Comparison of ENCODE assay signal across 28 cellular contexts in the genomic region with DNA sequence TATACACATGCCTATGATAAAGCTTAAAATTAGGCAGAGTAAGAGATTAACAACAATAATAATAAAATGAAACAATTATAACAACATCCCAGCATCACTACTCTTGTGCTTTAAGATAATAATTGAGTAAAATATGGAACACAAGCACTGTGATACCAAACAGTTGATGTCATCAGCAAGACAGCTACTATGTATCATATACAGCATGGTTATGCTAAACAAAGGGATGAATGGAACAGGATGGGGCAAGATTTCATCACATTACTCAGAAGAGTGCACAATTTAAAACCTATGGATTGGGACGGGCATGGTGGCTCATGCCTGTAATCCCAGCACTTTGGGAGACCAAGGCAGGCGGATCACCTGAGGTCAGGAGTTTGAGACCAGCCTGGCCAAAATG.
"Had no signal": no experiment of that assay in that cellular context is flagged by ENCODE, and none has a peak within 500 bp of the region (broad histone marks: within the 10 kb centered on the region; RNA-seq: fewer than 3 reads in every experiment).

No MANE protein-coding gene starts in this region.

- H3K27ac Mint-ChIP-seq: stimulated activated effector memory CD8-positive, alpha-beta T cell treated with anti-CD3 and anti-CD28 coated beads, Interleukin-12 subunit alpha, Interleukin-12 subunit beta, amount 100 ng/mL, for 72 hours; stimulated activated memory B cell treated with anti-CD40 and anti-IgM and Interleukin-4, amounts not matched to agents 10 μg/mL and 1 μg/mL and 100 μg/mL, for 72 hours; stimulated activated naive B cell treated with anti-CD40 and anti-IgM and Interleukin-4, amounts not matched to agents 10 μg/mL and 1 μg/mL and 100 μg/mL, for 72 hours; stimulated activated naive CD8-positive, alpha-beta T cell treated with anti-CD3 and anti-CD28 coated beads, Interleukin-15, amount 100 ng/mL, for 72 hours; stimulated activated naive CD8-positive, alpha-beta T cell treated with anti-CD3 and anti-CD28 coated beads, Interleukin-15, Interleukin-2, amounts not matched to agents 100 ng/mL and 50 ng/mL, for 24 hours; type B pancreatic cell had no signal

- H3K4me3 ChIP-seq: stomach, testis, thoracic aorta, thyroid gland, tibial artery, tibial nerve, transverse colon, upper lobe of left lung, upper lobe of right lung, uterus, vagina had no signal

- H3K9me3 ChIP-seq: stomach, testis, thoracic aorta, thyroid gland, tibial artery, tibial nerve, transverse colon, upper lobe of left lung, upper lobe of right lung, uterus, vagina had no signal

- ATAC-seq: stimulated activated effector memory CD8-positive, alpha-beta T cell treated with anti-CD3 and anti-CD28 coated beads, Interleukin-12 subunit alpha, Interleukin-12 subunit beta, amount 100 ng/mL, for 72 hours; stimulated activated memory B cell treated with anti-CD40 and anti-IgM and Interleukin-4, amounts not matched to agents 10 μg/mL and 1 μg/mL and 100 μg/mL, for 72 hours; stimulated activated naive B cell treated with anti-CD40 and anti-IgM and Interleukin-4, amounts not matched to agents 10 μg/mL and 1 μg/mL and 100 μg/mL, for 72 hours; stimulated activated naive CD8-positive, alpha-beta T cell treated with anti-CD3 and anti-CD28 coated beads, Interleukin-15, amount 100 ng/mL, for 72 hours; stimulated activated naive CD8-positive, alpha-beta T cell treated with anti-CD3 and anti-CD28 coated beads, Interleukin-15, Interleukin-2, amounts not matched to agents 100 U/mL and 50 U/mL, for 24 hours; upper lobe of right lung had no signal

- H3K36me3 Mint-ChIP-seq: stimulated activated effector memory CD8-positive, alpha-beta T cell treated with anti-CD3 and anti-CD28 coated beads, Interleukin-12 subunit alpha, Interleukin-12 subunit beta, amount 100 ng/mL, for 72 hours; stimulated activated memory B cell treated with anti-CD40 and anti-IgM and Interleukin-4, amounts not matched to agents 10 μg/mL and 1 μg/mL and 100 μg/mL, for 72 hours; stimulated activated naive B cell treated with anti-CD40 and anti-IgM and Interleukin-4, amounts not matched to agents 10 μg/mL and 1 μg/mL and 100 μg/mL, for 72 hours; type B pancreatic cell had no signal

- H3K27me3 ChIP-seq: stomach, testis, thyroid gland, tibial artery, tibial nerve, transverse colon, upper lobe of left lung, upper lobe of right lung, uterus, vagina had no signal

- H3K9me3 Mint-ChIP-seq: type B pancreatic cell had no signal

- H3K27me3 Mint-ChIP-seq: stimulated activated memory B cell treated with anti-CD40 and anti-IgM and Interleukin-4, amounts not matched to agents 10 μg/mL and 1 μg/mL and 100 μg/mL, for 72 hours; stimulated activated naive B cell treated with anti-CD40 and anti-IgM and Interleukin-4, amounts not matched to agents 10 μg/mL and 1 μg/mL and 100 μg/mL, for 72 hours; stimulated activated naive CD8-positive, alpha-beta T cell treated with anti-CD3 and anti-CD28 coated beads, Interleukin-15, amount 100 ng/mL, for 72 hours; stimulated activated naive CD8-positive, alpha-beta T cell treated with anti-CD3 and anti-CD28 coated beads, Interleukin-15, Interleukin-2, amounts not matched to agents 100 ng/mL and 50 ng/mL, for 24 hours; type B pancreatic cell had no signal

- H3K4me1 Mint-ChIP-seq: stimulated activated effector memory CD8-positive, alpha-beta T cell treated with anti-CD3 and anti-CD28 coated beads, Interleukin-12 subunit alpha, Interleukin-12 subunit beta, amount 100 ng/mL, for 72 hours; stimulated activated memory B cell treated with anti-CD40 and anti-IgM and Interleukin-4, amounts not matched to agents 10 μg/mL and 1 μg/mL and 100 μg/mL, for 72 hours; stimulated activated naive B cell treated with anti-CD40 and anti-IgM and Interleukin-4, amounts not matched to agents 10 μg/mL and 1 μg/mL and 100 μg/mL, for 72 hours; stimulated activated naive CD8-positive, alpha-beta T cell treated with anti-CD3 and anti-CD28 coated beads, Interleukin-15, amount 100 ng/mL, for 72 hours had no signal

- H3K4me3 Mint-ChIP-seq: stimulated activated effector memory CD8-positive, alpha-beta T cell treated with anti-CD3 and anti-CD28 coated beads, Interleukin-12 subunit alpha, Interleukin-12 subunit beta, amount 100 ng/mL, for 72 hours; stimulated activated memory B cell treated with anti-CD40 and anti-IgM and Interleukin-4, amounts not matched to agents 10 μg/mL and 1 μg/mL and 100 μg/mL, for 72 hours; stimulated activated naive B cell treated with anti-CD40 and anti-IgM and Interleukin-4, amounts not matched to agents 10 μg/mL and 1 μg/mL and 100 μg/mL, for 72 hours; stimulated activated naive CD8-positive, alpha-beta T cell treated with anti-CD3 and anti-CD28 coated beads, Interleukin-15, amount 100 ng/mL, for 72 hours; stimulated activated naive CD8-positive, alpha-beta T cell treated with anti-CD3 and anti-CD28 coated beads, Interleukin-15, Interleukin-2, amounts not matched to agents 100 ng/mL and 50 ng/mL, for 24 hours; type B pancreatic cell had no signal

- H3K36me3 ChIP-seq: stomach, thoracic aorta, thyroid gland, tibial artery, tibial nerve, transverse colon, upper lobe of left lung, upper lobe of right lung, uterus, vagina had no signal

- H3K4me1 ChIP-seq: stomach, testis, thyroid gland, tibial artery, tibial nerve, transverse colon, upper lobe of left lung, upper lobe of right lung, uterus, vagina had no signal

- FAIRE-seq: urothelium cell line had no signal

- H3K27ac ChIP-seq: stomach, testis, thoracic aorta, thyroid gland, tibial artery, tibial nerve, transverse colon, upper lobe of left lung, upper lobe of right lung, uterus, vagina had no signal

- DNase-seq: stimulated activated CD4-positive, alpha-beta T cell treated with anti-CD3 and anti-CD28 coated beads, Interleukin-2, amount 100 ng/mL, for 48 hours; stimulated activated CD4-positive, alpha-beta T cell treated with anti-CD3 and anti-CD28 coated beads, Interleukin-4, amount 100 ng/mL, for 1 hour; stimulated activated CD4-positive, alpha-beta T cell treated with anti-CD3 and anti-CD28 coated beads, Interleukin-4, amount 100 ng/mL, for 24 hours; stimulated activated CD4-positive, alpha-beta T cell treated with anti-CD3 and anti-CD28 coated beads, Interleukin-4, amount 100 ng/mL, for 4 hours; stimulated activated CD8-positive, alpha-beta memory T cell treated with anti-CD3 and anti-CD28 coated beads, Interleukin-4, amount 100 ng/mL, for 48 hours; stimulated activated naive B cell treated with anti-CD40 and anti-IgM and Interleukin-4, amounts not matched to agents 10 μg/mL and 1 μg/mL and 100 μg/mL, for 72 hours; stimulated activated naive CD4-positive, alpha-beta T cell; stimulated activated naive CD4-positive, alpha-beta T cell treated with Interleukin-2 at 50 U/mL for 16 hours; stimulated activated naive CD8-positive, alpha-beta T cell treated with anti-CD3 and anti-CD28 coated beads, Interleukin-15, amount 100 ng/mL, for 72 hours; stimulated activated naive CD8-positive, alpha-beta T cell treated with anti-CD3 and anti-CD28 coated beads, Interleukin-15, Interleukin-2, amounts not matched to agents 100 U/mL and 50 U/mL, for 24 hours; stomach; substantia nigra; testis; thyroid gland; tibial artery; transverse colon; trophoblast cell; upper lobe of left lung; upper lobe of right lung; uterus had no signal
